2 cellular contexts compared by ENCODE assay signal in genomic region chr16:3706253-3707145, GRCh38.
A peak's percentile ranks its signal among the peaks of the same experiment; 100 is the strongest.
TF ChIP-seq lines count a peak whose summit lies in the region.

No MANE protein-coding gene starts in this region.

TF ChIP-seq in GM12891, 5 proteins besides CTCF, POLR2A, EP300 and RAD21 (continued from another document):
- TF ChIP-seq SPI1 (IDR thresholded peaks at IDR 0.05; ENCODE audit: low read depth, low read length) (no peak), POLR2AphosphoS5 (IDR thresholded peaks at IDR 0.05; ENCODE audit: low read depth, low read length) (no peak)
TF ChIP-seq in GM12891: peak in this region for 0.

TF ChIP-seq in K562, 482 proteins besides CTCF, POLR2A, EP300 and RAD21 (continued from another document):
- TF ChIP-seq ILK (tag; IDR thresholded peaks at IDR 0.05; ENCODE audit: borderline replicate concordance, low read depth) (no peak), ZNF121 (CRISPR knock-in tag; conservative IDR thresholded peaks at IDR 0.05) (peak; percentile 79), RBM25 (IDR thresholded peaks at IDR 0.05; ENCODE audit: low read depth, low read length, severe bottlenecking) (peak; percentile 3)
